In genomic region chr11:7657306-7658025, GRCh38 we compare ENCODE assay signal across 8 cellular contexts. TPM values are rescaled to one million over a fixed set of nuclear protein-coding genes. Genes with fewer than 3 reads are reported as not detected.
DNase-seq lines count a peak whose midpoint lies in the region; ATAC-seq and TF ChIP-seq lines count a peak whose summit lies in the region.

No MANE protein-coding gene starts in this region.

- H3K4me3 ChIP-seq in RWPE2 (ENCODE audit: severe bottlenecking), result no peak overlapping the region
- H3K4me3 ChIP-seq in mucosa of descending colon, result no peak overlapping the region

- TF ChIP-seq CTCF in RWPE2 (IDR thresholded peaks at IDR 0.05; ENCODE audit: poor library complexity, severe bottlenecking) (peak; percentile 50), mucosa of descending colon (IDR thresholded peaks at IDR 0.05) (no peak)

- no peak for TF ChIP-seq POLR2A in erythroblast (IDR thresholded peaks at IDR 0.05; ENCODE audit: low read length)

- no peaks in the 10 kb centered on the region for H3K9me3 ChIP-seq in RWPE2 (ENCODE audit: severe bottlenecking)
- H3K9me3 ChIP-seq in mucosa of descending colon, result no peaks in the 10 kb centered on the region

- intact Hi-C loops in mucosa of descending colon (cut with DNase I, micrococcal nuclease), result no loop called here

- H3K27ac ChIP-seq in RWPE2 (ENCODE audit: poor library complexity, severe bottlenecking), result no peak overlapping the region

- ATAC-seq in RWPE2 (ENCODE audit: low read depth), result peak; percentile 90
- peak; percentile 97 for ATAC-seq in mucosa of descending colon
- ATAC-seq in HG02678 (IDR thresholded peaks at IDR 0.05; ENCODE audit: unreplicated experiment), result no peak

- H3K36me3 ChIP-seq in RWPE2 (ENCODE audit: low read depth) (no peaks in the 10 kb centered on the region), mucosa of descending colon (ENCODE audit: low read depth) (peaks cover 4% of the 10 kb centered on the region)

- DNase-seq in DMS53 (lab: John Stamatoyannopoulos, UW), result peak; percentile 82
- peak; percentile 16 for DNase-seq in HK-2 (ENCODE audit: unreplicated experiment)
- no peak for DNase-seq in RWPE2 (ENCODE audit: low spot score)
- peak; percentile 42 to 58 for DNase-seq in erythroblast (lab: John Stamatoyannopoulos, UW)
- peak in 2 of 3 donors; percentile 63 to 74 for DNase-seq in mucosa of descending colon
- no peak for DNase-seq in NCI-H128 (lab: John Stamatoyannopoulos, UW; ENCODE audit: unreplicated experiment)
- no peak for DNase-seq in activated effector memory CD4-positive, alpha-beta T cell treated with Interleukin-2 at 50 U/mL for 16 hours

- no peaks in the 10 kb centered on the region for H3K27me3 ChIP-seq in RWPE2 (ENCODE audit: insufficient read depth, poor library complexity, severe bottlenecking)

- H3K4me1 ChIP-seq in RWPE2 (ENCODE audit: insufficient read depth, poor library complexity, severe bottlenecking), result no peaks in the 10 kb centered on the region
- H3K4me1 ChIP-seq in mucosa of descending colon (ENCODE audit: low read depth), result no peaks in the 10 kb centered on the region

RNA-seq across cellular contexts. Expression of gene CYB5R2, which starts 15.8 kb away (rescaled TPM):
- total RNA-seq in mucosa of descending colon, result 1 to 10 TPM; 2.3 to 7.0 (median 6.3) TPM

RNA-seq across cellular contexts. Expression of gene OVCH2, which starts 48.8 kb away (rescaled TPM):
- total RNA-seq in mucosa of descending colon, result not detected

Comparison
In these comparisons a context has a peak if more than half of its experiments do, and no peak if none do; other contexts are left out.
1. DNase-seq: peak in DMS53 (single experiment), HK-2 (single experiment), erythroblast (2 of 2) and mucosa of descending colon (2 of 3); none in RWPE2 (single experiment), NCI-H128 (single experiment) and activated effector memory CD4-positive, alpha-beta T cell treated with Interleukin-2 at 50 U/mL for 16 hours (single experiment).